2 cellular contexts compared by ENCODE assay signal in genomic region chr9:136754626-136755284, GRCh38.
TF ChIP-seq lines count a peak whose summit lies in the region.

No MANE protein-coding gene starts in this region.

TF ChIP-seq in HepG2, 621 proteins besides CTCF, POLR2A, EP300 and RAD21:
- 0 out of 2 replicates have a peak, but pooled peaks have one; percentile 15 for TF ChIP-seq PCBP1 (IDR thresholded peaks at IDR 0.05; ENCODE audit: borderline replicate concordance, low read depth, low read length)
- no peak for TF ChIP-seq ZNF781 (CRISPR knock-in tag; IDR thresholded peaks at IDR 0.05; ENCODE audit: borderline replicate concordance, not compliant biosample characterization)

TF ChIP-seq in WTC11, 78 proteins besides CTCF, POLR2A, EP300 and RAD21:
- TF ChIP-seq PRRX2 (CRISPR knock-in tag; IDR thresholded peaks at IDR 0.05) = no peak
- no peak for TF ChIP-seq ZNF416 (CRISPR knock-in tag; IDR thresholded peaks at IDR 0.05)
- no peak for TF ChIP-seq TP53 (CRISPR knock-in tag; IDR thresholded peaks at IDR 0.05)
- TF ChIP-seq, protein P1, sequence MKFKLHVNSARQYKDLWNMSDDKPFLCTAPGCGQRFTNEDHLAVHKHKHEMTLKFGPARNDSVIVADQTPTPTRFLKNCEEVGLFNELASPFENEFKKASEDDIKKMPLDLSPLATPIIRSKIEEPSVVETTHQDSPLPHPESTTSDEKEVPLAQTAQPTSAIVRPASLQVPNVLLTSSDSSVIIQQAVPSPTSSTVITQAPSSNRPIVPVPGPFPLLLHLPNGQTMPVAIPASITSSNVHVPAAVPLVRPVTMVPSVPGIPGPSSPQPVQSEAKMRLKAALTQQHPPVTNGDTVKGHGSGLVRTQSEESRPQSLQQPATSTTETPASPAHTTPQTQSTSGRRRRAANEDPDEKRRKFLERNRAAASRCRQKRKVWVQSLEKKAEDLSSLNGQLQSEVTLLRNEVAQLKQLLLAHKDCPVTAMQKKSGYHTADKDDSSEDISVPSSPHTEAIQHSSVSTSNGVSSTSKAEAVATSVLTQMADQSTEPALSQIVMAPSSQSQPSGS (CRISPR knock-in tag; IDR thresholded peaks at IDR 0.05; ENCODE audit: borderline replicate concordance, low read depth) = no peak
- no peak for TF ChIP-seq RORB (CRISPR knock-in tag; IDR thresholded peaks at IDR 0.05)
- TF ChIP-seq NFYB (CRISPR knock-in tag; conservative IDR thresholded peaks at IDR 0.05; ENCODE audit: low read depth) = no peak
- no peak for TF ChIP-seq ZNF121 (CRISPR knock-in tag; IDR thresholded peaks at IDR 0.05)
- TF ChIP-seq CBFB (CRISPR knock-in tag; IDR thresholded peaks at IDR 0.05; ENCODE audit: low read depth) = no peak
- no peak for TF ChIP-seq E2F1 (CRISPR knock-in tag; IDR thresholded peaks at IDR 0.05)
- TF ChIP-seq TEAD1 (CRISPR knock-in tag; IDR thresholded peaks at IDR 0.05) = no peak
- TF ChIP-seq ZBTB21 (CRISPR knock-in tag; IDR thresholded peaks at IDR 0.05; ENCODE audit: borderline replicate concordance) = no peak
- no peak for TF ChIP-seq ZNF232 (CRISPR knock-in tag; IDR thresholded peaks at IDR 0.05)
- no peak for TF ChIP-seq ZNF263 (CRISPR knock-in tag; IDR thresholded peaks at IDR 0.05; ENCODE audit: low read depth)
- TF ChIP-seq ZNF138 (CRISPR knock-in tag; conservative IDR thresholded peaks at IDR 0.05) = no peak
